25 cellular contexts compared by ENCODE assay signal in genomic region chr3:189430166-189430565, GRCh38.
"Had no signal": no experiment of that assay in that cellular context is flagged by ENCODE, and none has a peak within 500 bp of the region (broad histone marks: within the 10 kb centered on the region; RNA-seq: fewer than 3 reads in every experiment).

No MANE protein-coding gene starts in this region.

- ATAC-seq: activated CD4-positive, CD25-positive, alpha-beta regulatory T cell treated with anti-CD3 and anti-CD28 coated beads, Interleukin-2, amount 50 U/mL, for 24 hours; activated CD8-positive, alpha-beta T cell treated with anti-CD3 and anti-CD28 coated beads for 36 hours; activated T-cell treated with anti-CD3 and anti-CD28 coated beads, Interleukin-2, amount 50 U/mL, for 4 hours; activated T-helper 17 cell treated with anti-CD3 and anti-CD28 coated beads, Interleukin-2, amount 50 U/mL, for 72 hours; esophagus mucosa; heart left ventricle had no signal

- H3K27ac ChIP-seq: brain microvascular endothelial cell, coronary artery, dorsolateral prefrontal cortex, heart left ventricle had no signal

- DNase-seq: activated B cell treated with CpG ODN at 0.5 μM for 24 hours; activated CD4-positive, alpha-beta T cell treated with anti-CD3 and anti-CD28 coated beads for 48 hours; activated CD4-positive, alpha-beta T cell treated with anti-CD3 and anti-CD28 coated beads, Interleukin-2, amount 50 U/mL, for 1 hour; activated CD4-positive, alpha-beta T cell treated with anti-CD3 and anti-CD28 coated beads, Interleukin-2, amount 50 U/mL, for 48 hours; activated CD8-positive, alpha-beta memory T cell treated with anti-CD3 and anti-CD28 coated beads for 24 hours; activated CD8-positive, alpha-beta T cell treated with anti-CD3 and anti-CD28 coated beads for 36 hours; activated effector memory CD4-positive, alpha-beta T cell treated with Interleukin-2 at 50 U/mL for 16 hours; activated gamma-delta T cell treated with Interleukin-2 at 50 U/mL for 16 hours; activated naive CD4-positive, alpha-beta T cell treated with anti-CD3 and anti-CD28 coated beads, Interleukin-2, amount 50 U/mL, for 16 hours; activated naive CD4-positive, alpha-beta T cell treated with Interleukin-2 at 50 U/mL for 16 hours; activated T-cell treated with anti-CD3 and anti-CD28 coated beads, Interleukin-2, amount 50 U/mL, for 4 hours; amniotic stem cell; anterior cingulate cortex; brain microvascular endothelial cell; dorsolateral prefrontal cortex; effector memory CD4-positive, alpha-beta T cell; endodermal cell; foreskin fibroblast; glutamatergic neuron; heart left ventricle; T-helper 2 cell had no signal

- H3K4me3 ChIP-seq: coronary artery, dorsolateral prefrontal cortex, heart left ventricle had no signal

- H3K4me1 ChIP-seq: heart left ventricle had no signal

- H3K27me3 ChIP-seq: brain microvascular endothelial cell, heart left ventricle had no signal

- H3K36me3 ChIP-seq: brain microvascular endothelial cell, heart left ventricle had no signal
